Comparison of ENCODE assay signal across 25 cellular contexts in genomic region chr3:197683191-197683590, GRCh38.
"Had no signal": no experiment of that assay in that cellular context is flagged by ENCODE, and none has a peak within 500 bp of the region (broad histone marks: within the 10 kb centered on the region; RNA-seq: fewer than 3 reads in every experiment).

No MANE protein-coding gene starts in this region.

- H3K4me3 Mint-ChIP-seq: activated CD4-positive, alpha-beta memory T cell treated with anti-CD3 and anti-CD28 coated beads, Interleukin-2, amount 10 ng/mL, durations not matched to agents 7 days and 5 days; activated CD4-positive, alpha-beta T cell treated with anti-CD3 and anti-CD28 coated beads for 36 hours had no signal

- H3K9ac ChIP-seq: SK-N-SH had no signal

- H3K27ac ChIP-seq: brain microvascular endothelial cell, cardiac muscle cell, WERI-Rb-1 had no signal

- H3K4me2 ChIP-seq: SK-N-SH had no signal

- H3K27me3 Mint-ChIP-seq: activated CD4-positive, alpha-beta memory T cell treated with anti-CD3 and anti-CD28 coated beads, Interleukin-2, amount 10 ng/mL, durations not matched to agents 7 days and 5 days; activated CD4-positive, alpha-beta T cell treated with anti-CD3 and anti-CD28 coated beads for 36 hours had no signal

- H3K4me1 Mint-ChIP-seq: activated CD4-positive, alpha-beta T cell treated with anti-CD3 and anti-CD28 coated beads for 36 hours had no signal

- ATAC-seq: activated CD4-positive, alpha-beta T cell treated with anti-CD3 and anti-CD28 coated beads for 36 hours; activated naive CD4-positive, alpha-beta T cell treated with anti-CD3 and anti-CD28 coated beads, Interleukin-2, amount 50 U/mL, for 72 hours; Panc1; Right ventricle myocardium inferior had no signal

- DNase-seq: activated CD4-positive, alpha-beta memory T cell treated with anti-CD3 and anti-CD28 coated beads, Interleukin-2, amount 10 ng/mL, durations not matched to agents 7 days and 5 days; activated CD4-positive, alpha-beta T cell treated with anti-CD3 and anti-CD28 coated beads for 36 hours; activated CD4-positive, alpha-beta T cell treated with anti-CD3 and anti-CD28 coated beads, Interleukin-2, amount 50 U/mL, for 1 hour; activated CD8-positive, alpha-beta memory T cell treated with anti-CD3 and anti-CD28 coated beads, Interleukin-2, amount 50 U/mL, for 48 hours; activated effector memory CD4-positive, alpha-beta T cell treated with anti-CD3 and anti-CD28 coated beads, Interleukin-2, amount 50 U/mL, for 16 hours; activated naive CD4-positive, alpha-beta T cell treated with Interleukin-2 at 50 U/mL for 16 hours; activated T-cell treated with anti-CD3 and anti-CD28 coated beads, Interleukin-2, amount 50 U/mL, for 1 hour; brain microvascular endothelial cell; MG63; NCI-H1105; NCI-H1436; NCI-H1694 treated with DMSO at 0.1 percent for 48 hours; NCI-H2029 treated with DMSO at 0.1 percent for 48 hours; NCI-H510A treated with DMSO at 0.1 percent for 48 hours; NCI-H69; NK-92 treated with Interleukin-12 subunit alpha and Interleukin-12 subunit beta, amount 100 ng/mL, for 24 hours; OCI-M1; RPMI8226; SK-N-SH; T-helper 1 cell; WERI-Rb-1 had no signal

- H3K9me3 ChIP-seq: MG63, SK-N-SH had no signal

- H3K27ac Mint-ChIP-seq: activated CD4-positive, alpha-beta memory T cell treated with anti-CD3 and anti-CD28 coated beads, Interleukin-2, amount 10 ng/mL, durations not matched to agents 7 days and 5 days; activated CD4-positive, alpha-beta T cell treated with anti-CD3 and anti-CD28 coated beads for 36 hours had no signal

- H3K4me3 ChIP-seq: cardiac muscle cell, MG63 had no signal

- H3K27me3 ChIP-seq: brain microvascular endothelial cell, cardiac muscle cell, MG63 had no signal
